In the genomic region with DNA sequence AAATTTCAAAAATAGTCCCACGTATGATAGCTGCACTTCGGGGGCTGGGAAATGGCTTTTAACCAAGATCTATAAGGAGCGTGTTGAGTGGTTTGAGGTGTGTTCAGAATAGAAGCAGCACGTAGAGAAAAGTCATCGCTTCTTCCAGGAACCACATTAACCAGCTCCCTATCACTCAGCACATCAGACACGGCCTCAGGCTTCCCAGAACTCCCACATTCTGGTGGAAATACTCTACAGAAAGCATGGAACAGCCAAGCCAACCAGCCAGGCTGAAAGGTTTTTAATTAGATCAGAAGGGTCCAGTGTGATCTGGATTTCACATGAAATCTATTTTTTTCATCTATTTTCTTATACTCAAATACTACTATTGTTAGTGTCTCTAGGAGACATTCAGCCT, we compare ENCODE assay signal across 2 cellular contexts.
TF ChIP-seq lines count a peak whose summit lies in the region.

No MANE protein-coding gene starts in this region.

TF ChIP-seq in H1, 55 proteins besides CTCF, POLR2A, EP300 and RAD21:
- TF ChIP-seq HDAC2 (IDR thresholded peaks at IDR 0.05; ENCODE audit: borderline replicate concordance in 1 of 2, low read depth in 2 of 2, low read length in 2 of 2) (no peak), RBBP5 (IDR thresholded peaks at IDR 0.05; ENCODE audit: borderline replicate concordance, low read depth, low read length) (no peak), BACH1 (IDR thresholded peaks at IDR 0.05; ENCODE audit: low read length) (no peak), TAF7 (optimal IDR thresholded peaks at IDR 0.05; ENCODE audit: borderline replicate concordance, low read depth, low read length) (no peak), CBX5 (IDR thresholded peaks at IDR 0.05; ENCODE audit: low read depth, low read length) (no peak), TAF1 (IDR thresholded peaks at IDR 0.05; ENCODE audit: low read depth, low read length) (no peak), JUN (IDR thresholded peaks at IDR 0.05; ENCODE audit: low read depth, low read length) (no peak), RNF2 (IDR thresholded peaks at IDR 0.05; ENCODE audit: borderline replicate concordance, low read depth, low read length, missing control alignments, poor library complexity, severe bottlenecking) (no peak), RFX5 (IDR thresholded peaks at IDR 0.05; ENCODE audit: borderline replicate concordance, low read depth, low read length) (no peak), SAP30 (IDR thresholded peaks at IDR 0.05; ENCODE audit: insufficient read depth, insufficient replicate concordance, low read length) (no peak)

TF ChIP-seq in HepG2, 621 proteins besides CTCF, POLR2A, EP300 and RAD21:
- TF ChIP-seq, protein P1, sequence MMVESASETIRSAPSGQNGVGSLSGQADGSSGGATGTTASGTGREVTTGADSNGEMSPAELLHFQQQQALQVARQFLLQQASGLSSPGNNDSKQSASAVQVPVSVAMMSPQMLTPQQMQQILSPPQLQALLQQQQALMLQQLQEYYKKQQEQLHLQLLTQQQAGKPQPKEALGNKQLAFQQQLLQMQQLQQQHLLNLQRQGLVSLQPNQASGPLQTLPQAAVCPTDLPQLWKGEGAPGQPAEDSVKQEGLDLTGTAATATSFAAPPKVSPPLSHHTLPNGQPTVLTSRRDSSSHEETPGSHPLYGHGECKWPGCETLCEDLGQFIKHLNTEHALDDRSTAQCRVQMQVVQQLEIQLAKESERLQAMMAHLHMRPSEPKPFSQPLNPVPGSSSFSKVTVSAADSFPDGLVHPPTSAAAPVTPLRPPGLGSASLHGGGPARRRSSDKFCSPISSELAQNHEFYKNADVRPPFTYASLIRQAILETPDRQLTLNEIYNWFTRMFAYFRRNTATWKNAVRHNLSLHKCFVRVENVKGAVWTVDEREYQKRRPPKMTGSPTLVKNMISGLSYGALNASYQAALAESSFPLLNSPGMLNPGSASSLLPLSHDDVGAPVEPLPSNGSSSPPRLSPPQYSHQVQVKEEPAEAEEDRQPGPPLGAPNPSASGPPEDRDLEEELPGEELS (CRISPR knock-in tag; IDR thresholded peaks at IDR 0.05), result no peak
- TF ChIP-seq YY1 (IDR thresholded peaks at IDR 0.05; ENCODE audit: insufficient read depth, insufficient replicate concordance, low read depth, low read length) (no peak), ZMYM2 (CRISPR knock-in tag; IDR thresholded peaks at IDR 0.05) (no peak), ZNF777 (CRISPR knock-in tag; IDR thresholded peaks at IDR 0.05) (no peak), ETV5 (CRISPR knock-in tag; IDR thresholded peaks at IDR 0.05; ENCODE audit: borderline replicate concordance) (no peak), NPAS2 (CRISPR knock-in tag; IDR thresholded peaks at IDR 0.05; ENCODE audit: borderline replicate concordance) (no peak), ZNF580 (CRISPR knock-in tag; IDR thresholded peaks at IDR 0.05; ENCODE audit: borderline replicate concordance, low read depth) (no peak), CREM (IDR thresholded peaks at IDR 0.05) (no peak), CREM (CRISPR knock-in tag; IDR thresholded peaks at IDR 0.05) (no peak), ZNF766 (CRISPR knock-in tag; IDR thresholded peaks at IDR 0.05; ENCODE audit: borderline replicate concordance) (no peak), ZNF562 (CRISPR knock-in tag; IDR thresholded peaks at IDR 0.05; ENCODE audit: borderline replicate concordance) (no peak), HNRNPLL (IDR thresholded peaks at IDR 0.05; ENCODE audit: low read depth, low read length, poor library complexity, severe bottlenecking) (no peak)
- TF ChIP-seq, protein P2, sequence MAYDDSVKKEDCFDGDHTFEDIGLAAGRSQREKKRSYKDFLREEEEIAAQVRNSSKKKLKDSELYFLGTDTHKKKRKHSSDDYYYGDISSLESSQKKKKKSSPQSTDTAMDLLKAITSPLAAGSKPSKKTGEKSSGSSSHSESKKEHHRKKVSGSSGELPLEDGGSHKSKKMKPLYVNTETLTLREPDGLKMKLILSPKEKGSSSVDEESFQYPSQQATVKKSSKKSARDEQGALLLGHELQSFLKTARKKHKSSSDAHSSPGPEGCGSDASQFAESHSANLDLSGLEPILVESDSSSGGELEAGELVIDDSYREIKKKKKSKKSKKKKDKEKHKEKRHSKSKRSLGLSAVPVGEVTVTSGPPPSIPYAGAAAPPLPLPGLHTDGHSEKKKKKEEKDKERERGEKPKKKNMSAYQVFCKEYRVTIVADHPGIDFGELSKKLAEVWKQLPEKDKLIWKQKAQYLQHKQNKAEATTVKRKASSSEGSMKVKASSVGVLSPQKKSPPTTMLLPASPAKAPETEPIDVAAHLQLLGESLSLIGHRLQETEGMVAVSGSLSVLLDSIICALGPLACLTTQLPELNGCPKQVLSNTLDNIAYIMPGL (CRISPR knock-in tag; IDR thresholded peaks at IDR 0.05; ENCODE audit: borderline replicate concordance in 1 of 2, low read depth in 1 of 2), result no peak
